Comparison of ENCODE assay signal across 24 cellular contexts in the genomic region with DNA sequence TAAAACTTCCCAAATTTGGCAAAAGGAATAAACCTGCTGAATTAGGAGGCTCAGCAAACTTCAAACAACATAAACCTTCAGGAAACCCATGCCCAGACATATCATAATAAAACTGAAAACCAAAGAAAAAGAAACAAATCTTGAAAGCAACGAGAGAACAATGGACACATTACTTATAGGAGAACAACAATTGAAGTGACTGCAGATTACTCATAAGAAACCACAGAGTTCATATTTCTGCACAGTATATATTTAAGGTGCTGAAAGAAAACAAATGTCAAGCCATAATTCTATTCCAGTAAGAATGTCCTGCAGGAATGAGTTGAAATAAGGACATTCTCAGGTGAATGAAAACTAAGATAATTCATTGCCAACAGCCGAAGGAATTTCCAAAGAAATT.
DNase-seq lines count a peak whose midpoint lies in the region; ATAC-seq, FAIRE-seq and TF ChIP-seq lines count a peak whose summit lies in the region.
"Had no signal": no experiment of that assay in that cellular context is flagged by ENCODE, and none has a peak within 500 bp of the region (broad histone marks: within the 10 kb centered on the region; RNA-seq: fewer than 3 reads in every experiment).

No MANE protein-coding gene starts in this region.

- peaks cover 7% of the 10 kb centered on the region for H3K4me1 Mint-ChIP-seq in activated T-cell treated with anti-CD3 and anti-CD28 coated beads, Interleukin-2, amount 50 U/mL, for 72 hours (ENCODE audit: low read depth)
- no peaks in the 10 kb centered on the region for H3K4me1 Mint-ChIP-seq in neural crest cell
- H3K4me1 Mint-ChIP-seq: CD8-positive, alpha-beta memory T cell had no signal

- no peaks in the 10 kb centered on the region for H3K9me3 Mint-ChIP-seq in activated T-cell treated with anti-CD3 and anti-CD28 coated beads, Interleukin-2, amount 50 U/mL, for 72 hours
- H3K9me3 Mint-ChIP-seq in neural crest cell = peaks cover 3% of the 10 kb centered on the region
- H3K9me3 Mint-ChIP-seq: CD4-positive, alpha-beta T cell had no signal

- no peak for DNase-seq in activated T-cell treated with anti-CD3 and anti-CD28 coated beads, Interleukin-2, amount 50 U/mL, for 72 hours
- DNase-seq in activated T-cell treated with anti-CD3 and anti-CD28 coated beads for 4 hours = no peak
- DNase-seq in PC-3 = peak; percentile 6
- DNase-seq in bronchial epithelial cell (ENCODE audit: low read depth) = peak; percentile 15
- DNase-seq in neural crest cell (ENCODE audit: low read depth, low spot score) = no peak
- no peak for DNase-seq in Karpas-422
- DNase-seq: 8988T; ACHN; AML-193; BE2C; CD4-positive, alpha-beta T cell; CD8-positive, alpha-beta memory T cell; DMS53; DMS79 treated with DMSO at 0.1 percent for 48 hours; GF-D8; GM23248; H9 had no signal

- peak overlapping the region; percentile 79 for H3K27ac Mint-ChIP-seq in activated T-cell treated with anti-CD3 and anti-CD28 coated beads, Interleukin-2, amount 50 U/mL, for 72 hours
- H3K27ac Mint-ChIP-seq in neural crest cell (ENCODE audit: unreplicated experiment) = peak overlapping the region; percentile 53
- H3K27ac Mint-ChIP-seq: CD14-positive monocyte; CD4-positive, alpha-beta T cell; CD8-positive, alpha-beta memory T cell; H9 had no signal

- H3K27me3 ChIP-seq in PC-3 (ENCODE audit: low read length) (peaks cover 61% of the 10 kb centered on the region), bronchial epithelial cell (ENCODE audit: control insufficient read depth, insufficient read depth, low read length) (no peaks in the 10 kb centered on the region), Karpas-422 (ENCODE audit: low read length) (no peaks in the 10 kb centered on the region)
- H3K27me3 ChIP-seq: BE2C; BLaER1 treated with 17β-estradiol and CSF1 and Interleukin-3, amounts not matched to agents 10 nM and 100 nM had no signal

- intact Hi-C loops in PC-3 (cut with micrococcal nuclease) = no loop called here

- H3K27me3 Mint-ChIP-seq in activated T-cell treated with anti-CD3 and anti-CD28 coated beads, Interleukin-2, amount 50 U/mL, for 72 hours (ENCODE audit: low read depth) = peaks cover 3% of the 10 kb centered on the region
- peaks cover 37% of the 10 kb centered on the region for H3K27me3 Mint-ChIP-seq in neural crest cell (ENCODE audit: low read depth)

- CTCF ChIA-PET in PC-3 (lab: Charles Lee) = no interaction called here

- no peaks in the 10 kb centered on the region for H3K79me2 ChIP-seq in PC-3 (ENCODE audit: low read length)
- no peaks in the 10 kb centered on the region for H3K79me2 ChIP-seq in Karpas-422 (ENCODE audit: low read length)

- H3K4me2 ChIP-seq in PC-3 (ENCODE audit: low read length) = no peak overlapping the region
- no peak overlapping the region for H3K4me2 ChIP-seq in Karpas-422 (ENCODE audit: low read depth, low read length, poor library complexity, severe bottlenecking)
- H3K4me2 ChIP-seq: A549; BLaER1 treated with 17β-estradiol and CSF1 and Interleukin-3, amounts not matched to agents 10 nM and 100 nM had no signal

- no TSS peak for BruUV-seq in PC-3 (replicated peaks; lab: Mats Ljungman, UMichigan)

- H3K4me1 ChIP-seq in PC-3 (ENCODE audit: insufficient read depth, low read length) (no peaks in the 10 kb centered on the region), Karpas-422 (ENCODE audit: low read length) (no peaks in the 10 kb centered on the region)
- H3K4me1 ChIP-seq: A549, BE2C had no signal

- H4K20me1 ChIP-seq in PC-3 (ENCODE audit: low read length) (no peaks in the 10 kb centered on the region), Karpas-422 (ENCODE audit: insufficient read depth, low read depth, low read length) (no peaks in the 10 kb centered on the region)
- H4K20me1 ChIP-seq: BLaER1 treated with 17β-estradiol and CSF1 and Interleukin-3, amounts not matched to agents 10 nM and 100 nM had no signal

- H3K36me3 ChIP-seq in PC-3 (ENCODE audit: low read depth, low read length) (no peaks in the 10 kb centered on the region), bronchial epithelial cell (ENCODE audit: control insufficient read depth, insufficient read depth, low read length) (no peaks in the 10 kb centered on the region), Karpas-422 (ENCODE audit: insufficient read depth, low read length) (no peaks in the 10 kb centered on the region)
- H3K36me3 ChIP-seq: BE2C had no signal

- H3K9me2 ChIP-seq in PC-3 (replicated peaks; ENCODE audit: low read length) (no peaks in the 10 kb centered on the region), Karpas-422 (replicated peaks; ENCODE audit: insufficient read depth, low read length) (no peaks in the 10 kb centered on the region)

- no peaks in the 10 kb centered on the region for H3K36me3 Mint-ChIP-seq in activated T-cell treated with anti-CD3 and anti-CD28 coated beads, Interleukin-2, amount 50 U/mL, for 72 hours (ENCODE audit: insufficient read depth in 2 of 2)
- peaks cover 4% of the 10 kb centered on the region for H3K36me3 Mint-ChIP-seq in neural crest cell (ENCODE audit: low read depth)
- H3K36me3 Mint-ChIP-seq: CD14-positive monocyte; CD8-positive, alpha-beta memory T cell had no signal

- POLR2A ChIA-PET in PC-3 (lab: Charles Lee; ENCODE audit: unreplicated experiment) = no interaction called here

- H2AFZ ChIP-seq in PC-3 (ENCODE audit: low read length) (no peak overlapping the region), Karpas-422 (ENCODE audit: low read length) (no peak overlapping the region)
- H2AFZ ChIP-seq: GM23248 had no signal

- H3K4me3 ChIP-seq in PC-3 (ENCODE audit: low read length) (no peak overlapping the region), bronchial epithelial cell (ENCODE audit: low read depth, low read length) (no peak overlapping the region), Karpas-422 (ENCODE audit: low read length) (no peak overlapping the region)
- H3K4me3 ChIP-seq: A549; BLaER1 treated with 17β-estradiol and CSF1 and Interleukin-3, amounts not matched to agents 10 nM and 100 nM; GM23248 had no signal

- H3K9ac ChIP-seq in PC-3 (ENCODE audit: low read length) (no peak overlapping the region), Karpas-422 (ENCODE audit: low read length) (no peak overlapping the region)
- H3K9ac ChIP-seq: BLaER1 treated with 17β-estradiol and CSF1 and Interleukin-3, amounts not matched to agents 10 nM and 100 nM; GM23248 had no signal

- FAIRE-seq in bronchial epithelial cell (lab: Jason Lieb, UNC) = no peak
- FAIRE-seq: A549, GM12892, H1 had no signal

- H3K9me3 ChIP-seq in PC-3 (ENCODE audit: low read length) (no peaks in the 10 kb centered on the region), Karpas-422 (ENCODE audit: low read length) (no peaks in the 10 kb centered on the region)
- H3K9me3 ChIP-seq: BE2C had no signal

- no peaks in the 10 kb centered on the region for H3F3A ChIP-seq in PC-3 (ENCODE audit: low read length, unreplicated experiment)

- TF ChIP-seq CTCF in PC-3 (conservative IDR thresholded peaks at IDR 0.05; ENCODE audit: low read depth, low read length) = no peak
- no peak for TF ChIP-seq CTCF in bronchial epithelial cell (IDR thresholded peaks at IDR 0.05; ENCODE audit: insufficient read depth, low read length, severe bottlenecking)
- TF ChIP-seq CTCF in neural crest cell (conservative IDR thresholded peaks at IDR 0.05) = no peak

- H3K27ac ChIP-seq in PC-3 (ENCODE audit: low read length) (no peak overlapping the region), Karpas-422 (ENCODE audit: low read length) (no peak overlapping the region)
- H3K27ac ChIP-seq: A549; BLaER1 treated with 17β-estradiol and CSF1 and Interleukin-3, amounts not matched to agents 10 nM and 100 nM; GM23248 had no signal

- no peak overlapping the region for H3K4me3 Mint-ChIP-seq in activated T-cell treated with anti-CD3 and anti-CD28 coated beads, Interleukin-2, amount 50 U/mL, for 72 hours
- H3K4me3 Mint-ChIP-seq in neural crest cell = no peak overlapping the region
- H3K4me3 Mint-ChIP-seq: CD14-positive monocyte; CD4-positive, alpha-beta T cell; CD8-positive, alpha-beta memory T cell; H9 had no signal

- peak; percentile 44 to 56 for ATAC-seq in activated T-cell treated with anti-CD3 and anti-CD28 coated beads, Interleukin-2, amount 50 U/mL, for 72 hours (replicated peaks in 1 of 2)
- no peak for ATAC-seq in PC-3
- ATAC-seq in GM21367 (IDR thresholded peaks at IDR 0.05; ENCODE audit: unreplicated experiment) = no peak
- ATAC-seq: A549, HCT116 had no signal

Comparison
In these comparisons a context has a peak if more than half of its experiments do, and no peak if none do; other contexts are left out.
1. ATAC-seq: peak in activated T-cell treated with anti-CD3 and anti-CD28 coated beads, Interleukin-2, amount 50 U/mL, for 72 hours (2 of 2); none in PC-3 (single experiment) and GM21367 (single experiment).
2. DNase-seq: peak in PC-3 (single experiment) and bronchial epithelial cell (single experiment); none in activated T-cell treated with anti-CD3 and anti-CD28 coated beads, Interleukin-2, amount 50 U/mL, for 72 hours (0 of 2), activated T-cell treated with anti-CD3 and anti-CD28 coated beads for 4 hours (single experiment), neural crest cell (single experiment) and Karpas-422 (single experiment).